ENCODE assay signal across 25 cellular contexts in the genomic region with DNA sequence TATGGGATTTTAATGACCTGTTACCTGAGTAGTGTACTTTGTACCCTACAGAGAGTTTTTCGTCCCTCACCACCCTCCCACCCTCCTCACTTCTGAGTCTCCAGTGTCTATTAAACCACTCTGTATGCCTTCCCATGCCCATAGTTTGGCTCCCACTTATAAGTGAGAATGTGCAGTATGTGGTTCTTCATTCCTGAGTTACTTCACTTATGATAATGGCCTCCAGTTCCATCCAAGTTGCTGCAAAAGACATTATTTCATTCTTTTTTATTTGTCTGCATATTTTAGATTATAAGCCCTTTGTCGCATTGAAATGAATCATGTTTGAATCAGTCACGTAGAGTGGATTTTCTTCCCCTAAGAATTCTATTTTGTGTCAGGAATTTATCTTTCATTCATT. TPM values are rescaled to one million over a fixed set of nuclear protein-coding genes. Genes with fewer than 3 reads are reported as not detected.
"Had no signal": no experiment of that assay in that cellular context is flagged by ENCODE, and none has a peak within 500 bp of the region (broad histone marks: within the 10 kb centered on the region; RNA-seq: fewer than 3 reads in every experiment).

No MANE protein-coding gene starts in this region.

- H3K9me3 ChIP-seq: esophagus muscularis mucosa, stomach, thoracic aorta, transverse colon had no signal

- H3K27me3 ChIP-seq: esophagus muscularis mucosa, heart left ventricle, stomach had no signal

- H3K36me3 ChIP-seq: esophagus muscularis mucosa, heart left ventricle, stomach, thoracic aorta, transverse colon had no signal

- H3K4me1 ChIP-seq: esophagus muscularis mucosa, heart left ventricle, stomach, transverse colon had no signal

- H3K4me3 ChIP-seq: coronary artery, esophagus muscularis mucosa, heart left ventricle, lung, skin epidermis, stomach, thoracic aorta, transverse colon had no signal

- H3K27ac ChIP-seq: coronary artery, epithelial cell of prostate, esophagus muscularis mucosa, heart left ventricle, skin epidermis, stomach, thoracic aorta, transverse colon had no signal

- DNase-seq: effector memory CD4-positive, alpha-beta T cell; heart left ventricle; hippocampal formation; left colon; left ventricle myocardium superior; mesenchymal stem cell; midbrain; naive B cell; posterior cingulate gyrus; stimulated activated CD4-positive, alpha-beta T cell treated with anti-CD3 and anti-CD28 coated beads, Interleukin-2, amount 100 ng/mL, for 24 hours; stimulated activated CD4-positive, alpha-beta T cell treated with anti-CD3 and anti-CD28 coated beads, Interleukin-4, amount 100 ng/mL, for 4 hours; stimulated activated naive B cell treated with anti-CD40 and anti-IgM and Interleukin-4, amounts not matched to agents 10 μg/mL and 1 μg/mL and 100 μg/mL, for 72 hours; stomach; substantia nigra; transverse colon had no signal

RNA-seq across cellular contexts. Expression of gene HTR2A, which starts 12.2 kb away (rescaled TPM):
- total RNA-seq: glomerular endothelial cell, kidney epithelial cell, osteocyte, pulmonary artery endothelial cell had no signal
